ENCODE assay signal across 20 cellular contexts in the genomic region with DNA sequence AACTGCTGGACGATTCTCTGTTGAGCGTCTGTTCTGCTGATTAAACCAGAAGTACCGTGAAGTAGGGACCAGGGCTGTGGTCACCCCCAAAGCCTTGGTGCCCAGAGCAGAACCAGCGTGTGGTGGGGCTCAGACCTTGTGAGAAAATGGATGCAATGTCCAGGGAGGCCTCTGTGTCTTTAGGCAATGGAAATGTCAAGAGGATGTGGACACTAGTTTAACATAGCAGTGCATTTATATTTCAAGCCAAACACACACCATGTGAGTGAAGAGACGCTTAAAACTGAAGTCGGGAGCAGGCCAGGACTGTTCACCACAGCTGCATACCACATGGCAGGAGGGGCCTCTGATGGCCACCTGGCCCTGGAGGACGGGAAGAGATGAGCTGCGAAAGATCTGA.
"Had no signal": no experiment of that assay in that cellular context is flagged by ENCODE, and none has a peak within 500 bp of the region (broad histone marks: within the 10 kb centered on the region; RNA-seq: fewer than 3 reads in every experiment).

No MANE protein-coding gene starts in this region.

- H3K27me3 Mint-ChIP-seq: activated naive CD8-positive, alpha-beta T cell had no signal

- DNase-seq: activated CD4-positive, alpha-beta memory T cell treated with anti-CD3 and anti-CD28 coated beads, Interleukin-2, amount 10 ng/mL, durations not matched to agents 7 days and 5 days; activated CD4-positive, alpha-beta T cell treated with anti-CD3 and anti-CD28 coated beads, Interleukin-2, amount 50 U/mL, for 1 hour; activated CD4-positive, CD25-positive, alpha-beta regulatory T cell; activated effector memory CD4-positive, alpha-beta T cell treated with Interleukin-2 at 50 U/mL for 16 hours; activated naive CD4-positive, alpha-beta T cell; activated T-cell treated with anti-CD3 and anti-CD28 coated beads, Interleukin-2, amount 50 U/mL, for 72 hours; amygdala; brain microvascular endothelial cell; MG63; NCI-H1105; NCI-H1436; NCI-H1694 treated with DMSO at 0.1 percent for 48 hours; NCI-H2029 treated with DMSO at 0.1 percent for 48 hours; NCI-H446; NCI-H524; PC-9; SHP77 treated with DMSO at 0.1 percent for 48 hours had no signal

- H3K36me3 Mint-ChIP-seq: activated naive CD8-positive, alpha-beta T cell had no signal

- H3K4me3 Mint-ChIP-seq: activated CD4-positive, alpha-beta memory T cell treated with anti-CD3 and anti-CD28 coated beads, Interleukin-2, amount 10 ng/mL, durations not matched to agents 7 days and 5 days; activated naive CD8-positive, alpha-beta T cell; activated T-cell treated with anti-CD3 and anti-CD28 coated beads, Interleukin-2, amount 50 U/mL, for 72 hours had no signal

- H3K36me3 ChIP-seq: brain microvascular endothelial cell, cardiac muscle cell had no signal

- H3K4me3 ChIP-seq: cardiac muscle cell, MG63, PC-9 had no signal

- H3K9me3 Mint-ChIP-seq: activated CD4-positive, alpha-beta memory T cell treated with anti-CD3 and anti-CD28 coated beads, Interleukin-2, amount 10 ng/mL, durations not matched to agents 7 days and 5 days had no signal

- H3K4me2 ChIP-seq: PC-9 had no signal

- H3K27me3 ChIP-seq: brain microvascular endothelial cell, MG63 had no signal

- ATAC-seq: activated T-cell treated with anti-CD3 and anti-CD28 coated beads, Interleukin-2, amount 50 U/mL, for 72 hours had no signal

- H3K27ac Mint-ChIP-seq: activated CD4-positive, alpha-beta memory T cell treated with anti-CD3 and anti-CD28 coated beads, Interleukin-2, amount 10 ng/mL, durations not matched to agents 7 days and 5 days; activated naive CD8-positive, alpha-beta T cell; activated T-cell treated with anti-CD3 and anti-CD28 coated beads, Interleukin-2, amount 50 U/mL, for 72 hours had no signal

- H3K9me3 ChIP-seq: MG63 had no signal

- H3K27ac ChIP-seq: brain microvascular endothelial cell, cardiac muscle cell, PC-9, VCaP had no signal
